ENCODE assay signal across 1 cellular context in the genomic region with DNA sequence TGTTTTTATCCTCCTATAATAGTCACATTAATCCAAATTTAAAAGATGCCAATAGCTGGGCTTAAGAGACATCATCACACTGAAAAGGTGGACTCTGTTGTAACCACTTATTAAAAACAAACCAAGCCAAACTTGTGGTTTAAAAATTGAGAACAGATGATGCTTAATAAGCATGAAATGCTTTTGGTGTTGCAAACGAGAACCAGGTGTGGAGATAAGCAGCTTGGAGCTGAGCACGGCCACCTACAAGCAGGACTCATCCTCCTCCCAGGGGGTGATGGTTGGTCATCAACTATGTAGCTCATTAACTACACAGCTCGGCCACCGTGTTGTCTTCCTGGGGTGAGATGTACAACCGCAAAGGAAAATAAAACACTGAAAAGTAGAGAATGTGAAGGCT.
TF ChIP-seq lines count a peak whose summit lies in the region.

No MANE protein-coding gene starts in this region.

TF ChIP-seq in SK-N-SH, 30 proteins besides CTCF, POLR2A, EP300 and RAD21 (continued from another document):
- no peak for TF ChIP-seq IRF3 (IDR thresholded peaks at IDR 0.05; ENCODE audit: low read depth, low read length)
- TF ChIP-seq TAF1 (IDR thresholded peaks at IDR 0.05; ENCODE audit: borderline replicate concordance, low read depth, low read length) = no peak
- TF ChIP-seq FOSL2 (IDR thresholded peaks at IDR 0.05; ENCODE audit: borderline replicate concordance, low read depth) = peak; percentile 26; the same call in 1 of the 2 replicates
- peak; percentile 54; the same call in 1 of the 2 replicates for TF ChIP-seq NFIC (IDR thresholded peaks at IDR 0.05; ENCODE audit: borderline replicate concordance)
